In genomic region chr5:154937718-154938466, GRCh38 we compare ENCODE assay signal across 1 cellular context.
TF ChIP-seq lines count a peak whose summit lies in the region.

GEMIN5 (minus strand) TSS chr5:154938211; CDS start chr5:154938133, 78 bp downstream.

TF ChIP-seq in K562, 482 proteins besides CTCF, POLR2A, EP300 and RAD21 (continued from another document):
- TF ChIP-seq ZNF224 (CRISPR knock-in tag; IDR thresholded peaks at IDR 0.05) (no peak), ZBTB43 (CRISPR knock-in tag; IDR thresholded peaks at IDR 0.05) (peak; percentile 1; the same call in 1 of the 2 replicates), E2F6 (IDR thresholded peaks at IDR 0.05; ENCODE audit: borderline replicate concordance in 1 of 2, extremely low read depth in 1 of 2, insufficient read depth in 1 of 2, insufficient read length in 1 of 2, low read depth in 1 of 2, low read length in 1 of 2, poor library complexity in 1 of 2, severe bottlenecking in 1 of 2) (peak; percentile 95 to 97), UBTF (IDR thresholded peaks at IDR 0.05; ENCODE audit: borderline replicate concordance in 1 of 2, low read depth in 2 of 2, low read length in 2 of 2) (0 out of 4 replicates have a peak, but pooled peaks of 1 of the 2 experiments have one; percentile 38), GABPB1 (CRISPR knock-in tag; IDR thresholded peaks at IDR 0.05) (peak; percentile 70), TOE1 (IDR thresholded peaks at IDR 0.05; ENCODE audit: borderline replicate concordance) (peak; percentile 92), TOE1 (CRISPR knock-in tag; IDR thresholded peaks at IDR 0.05; ENCODE audit: borderline replicate concordance, low read depth) (0 out of 2 replicates have a peak, but pooled peaks have one; percentile 42), BHLHE40 (IDR thresholded peaks at IDR 0.05; ENCODE audit: low read length) (peak; percentile 89), ATF1 (CRISPR knock-in tag; IDR thresholded peaks at IDR 0.05) (no peak), ATF1 (tag; IDR thresholded peaks at IDR 0.05) (peak; percentile 64), RB1 (IDR thresholded peaks at IDR 0.05; ENCODE audit: low read depth) (peak; percentile 93), ZBTB1 (CRISPR knock-in tag; IDR thresholded peaks at IDR 0.05; ENCODE audit: borderline replicate concordance, low read depth) (peak; percentile 56; the same call in 1 of the 2 replicates), ZNF263 (CRISPR knock-in tag; IDR thresholded peaks at IDR 0.05; ENCODE audit: borderline replicate concordance) (peak; percentile 47; the same call in 1 of the 2 replicates), USF1 (CRISPR knock-in tag; IDR thresholded peaks at IDR 0.05) (peak; percentile 45; the same call in 1 of the 2 replicates), ZNF239 (CRISPR knock-in tag; IDR thresholded peaks at IDR 0.05) (no peak), MAFF (IDR thresholded peaks at IDR 0.05; ENCODE audit: low read length) (no peak), HDAC2 (IDR thresholded peaks at IDR 0.05) (0 out of 2 replicates have a peak, but pooled peaks have one; percentile 13), PPARD (CRISPR knock-in tag; IDR thresholded peaks at IDR 0.05) (no peak), KHSRP (IDR thresholded peaks at IDR 0.05) (no peak), VEZF1 (CRISPR knock-in tag; IDR thresholded peaks at IDR 0.05) (peak; percentile 82), SRF (CRISPR knock-in tag; IDR thresholded peaks at IDR 0.05) (peak in 1 of 2 experiments; percentile 72; a peak in 1 of 4 replicates), KLF16 (IDR thresholded peaks at IDR 0.05) (peak; percentile 84), ZNF431 (CRISPR knock-in tag; IDR thresholded peaks at IDR 0.05) (0 out of 2 replicates have a peak, but pooled peaks have one; percentile 67), MAX (CRISPR knock-in tag; IDR thresholded peaks at IDR 0.05) (peak; percentile 99), STAT5B (CRISPR knock-in tag; IDR thresholded peaks at IDR 0.05) (no peak), BCOR (IDR thresholded peaks at IDR 0.05) (no peak)
